In the genomic region with DNA sequence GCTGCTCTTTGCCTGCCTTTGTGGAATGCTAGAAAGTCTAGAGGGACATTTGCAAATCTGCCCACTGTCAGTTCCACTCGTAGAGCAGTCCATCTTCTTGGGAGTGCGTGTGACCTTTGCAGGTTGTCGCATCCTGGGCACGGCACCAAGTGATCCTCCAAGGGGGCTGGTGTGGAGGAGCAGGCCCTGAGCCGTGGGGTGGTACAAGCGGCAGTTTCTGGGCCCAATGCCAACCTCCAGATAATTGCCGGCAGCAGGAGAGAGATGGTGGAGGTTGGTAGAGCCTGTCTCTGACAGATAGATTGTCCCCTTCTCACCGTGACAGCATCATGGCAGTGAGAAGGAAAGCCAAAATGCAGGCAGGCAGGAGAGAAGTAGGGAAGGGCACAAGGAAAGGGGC, we compare ENCODE assay signal across 16 cellular contexts.
DNase-seq lines count a peak whose midpoint lies in the region; TF ChIP-seq lines count a peak whose summit lies in the region.
"Had no signal": no experiment of that assay in that cellular context is flagged by ENCODE, and none has a peak within 500 bp of the region (broad histone marks: within the 10 kb centered on the region; RNA-seq: fewer than 3 reads in every experiment).

No MANE protein-coding gene starts in this region.

- no peaks in the 10 kb centered on the region for H3K9me2 ChIP-seq in hepatocyte (replicated peaks; ENCODE audit: insufficient read depth)

- H3K27me3 ChIP-seq in vagina: no peaks in the 10 kb centered on the region
- H3K27me3 ChIP-seq in hepatocyte: no peaks in the 10 kb centered on the region
- H3K27me3 ChIP-seq: stomach, upper lobe of left lung had no signal

- no peaks in the 10 kb centered on the region for H4K20me1 ChIP-seq in hepatocyte (ENCODE audit: insufficient read depth, poor library complexity, severe bottlenecking)

- DNase-seq in G401 (ENCODE audit: low spot score) (peak; percentile 76), NCI-H1694 (lab: John Stamatoyannopoulos, UW) (peak; percentile 74), NCI-H446 (lab: John Stamatoyannopoulos, UW) (peak; percentile 44 to 59), cerebellum (ENCODE audit: low spot score) (peak; percentile 55), vagina (ENCODE audit: extremely low spot score in 2 of 2) (no peak), hepatocyte (ENCODE audit: low spot score) (no peak), NCI-H146 (lab: John Stamatoyannopoulos, UW) (no peak)
- no peak for DNase-seq in activated T-cell treated with anti-CD3 and anti-CD28 coated beads, Interleukin-2, amount 50 U/mL, for 48 hours
- DNase-seq: activated CD4-positive, alpha-beta T cell treated with anti-CD3 and anti-CD28 coated beads for 48 hours; activated effector memory CD4-positive, alpha-beta T cell treated with Interleukin-2 at 50 U/mL for 16 hours; AML-193; Karpas-422; stimulated activated CD4-positive, alpha-beta T cell treated with anti-CD3 and anti-CD28 coated beads, Interleukin-2, amount 100 ng/mL, for 24 hours; stomach; T-helper 1 cell had no signal

- H3K9me3 ChIP-seq in vagina: no peaks in the 10 kb centered on the region
- no peaks in the 10 kb centered on the region for H3K9me3 ChIP-seq in hepatocyte (ENCODE audit: low read depth)
- H3K9me3 ChIP-seq: stomach, upper lobe of left lung had no signal

- no peaks in the 10 kb centered on the region for H3K79me2 ChIP-seq in hepatocyte

- TF ChIP-seq POLR2A in vagina (IDR thresholded peaks at IDR 0.05): no peak

- TF ChIP-seq CTCF in vagina (IDR thresholded peaks at IDR 0.05) (no peak), hepatocyte (IDR thresholded peaks at IDR 0.05; ENCODE audit: poor library complexity) (no peak)

- H3K4me1 ChIP-seq in vagina: no peaks in the 10 kb centered on the region
- H3K4me1 ChIP-seq in hepatocyte (ENCODE audit: insufficient read depth): no peaks in the 10 kb centered on the region
- H3K4me1 ChIP-seq: stomach, upper lobe of left lung had no signal

- H2AFZ ChIP-seq in hepatocyte: no peak overlapping the region

- H3K4me2 ChIP-seq in hepatocyte: no peak overlapping the region

- in situ Hi-C loops in G401 (cut with HindIII; ENCODE audit: low sequenced_read_pairs): no loop called here

- no peak overlapping the region for H3K4me3 ChIP-seq in vagina
- no peak overlapping the region for H3K4me3 ChIP-seq in hepatocyte
- H3K4me3 ChIP-seq: stomach, upper lobe of left lung had no signal

- H3K36me3 ChIP-seq in vagina (no peaks in the 10 kb centered on the region), hepatocyte (replicated peaks; ENCODE audit: insufficient read depth, low read depth) (no peaks in the 10 kb centered on the region)
- H3K36me3 ChIP-seq: stomach, upper lobe of left lung had no signal

- WGBS in hepatocyte (ENCODE audit: low lambda C conversion rate, missing lambda C conversion rate): 69% methylated on average over 8 of the region's 8 CpGs

- H3K27ac ChIP-seq in vagina: no peak overlapping the region
- H3K27ac ChIP-seq in hepatocyte: no peak overlapping the region
- H3K27ac ChIP-seq: stomach, upper lobe of left lung had no signal

- intact Hi-C loops in vagina (cut with DNase I): no loop called here

Comparison
In these comparisons a context has a peak if more than half of its experiments do, and no peak if none do; other contexts are left out.
1. DNase-seq: peak in G401 (single experiment), NCI-H1694 (single experiment), NCI-H446 (2 of 2) and cerebellum (single experiment); none in vagina (0 of 2), hepatocyte (single experiment), NCI-H146 (single experiment) and activated T-cell treated with anti-CD3 and anti-CD28 coated beads, Interleukin-2, amount 50 U/mL, for 48 hours (0 of 2).